In genomic region chr2:170514140-170514539, GRCh38 we compare ENCODE assay signal across 31 cellular contexts.
"Had no signal": no experiment of that assay in that cellular context is flagged by ENCODE, and none has a peak within 500 bp of the region (broad histone marks: within the 10 kb centered on the region; RNA-seq: fewer than 3 reads in every experiment).

No MANE protein-coding gene starts in this region.

- H3K4me1 ChIP-seq: body of pancreas, SJSA1 had no signal

- ATAC-seq: activated CD4-positive, CD25-positive, alpha-beta regulatory T cell treated with anti-CD3 and anti-CD28 coated beads, Interleukin-2, amount 50 U/mL, for 24 hours; activated CD8-positive, alpha-beta T cell treated with anti-CD3 and anti-CD28 coated beads for 36 hours; activated naive CD4-positive, alpha-beta T cell treated with anti-CD3 and anti-CD28 coated beads, Interleukin-2, amount 50 U/mL, for 72 hours; activated naive CD8-positive, alpha-beta T cell treated with anti-CD3 and anti-CD28 coated beads, Interleukin-2, amount 50 U/mL, for 24 hours; body of pancreas; Right ventricle myocardium inferior; SK-N-SH treated with all-trans-retinoic acid at 6 μM for 48 hours had no signal

- H3K27ac ChIP-seq: ascending aorta, body of pancreas, SJSA1 had no signal

- H3K27me3 ChIP-seq: ascending aorta, body of pancreas, SJSA1 had no signal

- H3K4me3 ChIP-seq: ascending aorta, body of pancreas, SJSA1 had no signal

- H3K27me3 Mint-ChIP-seq: activated naive CD8-positive, alpha-beta T cell treated with anti-CD3 and anti-CD28 coated beads, Interleukin-2, amount 50 U/mL, for 24 hours had no signal

- H3K36me3 Mint-ChIP-seq: activated naive CD4-positive, alpha-beta T cell treated with anti-CD3 and anti-CD28 coated beads, Interleukin-2, amount 50 U/mL, for 72 hours had no signal

- H3K9me3 Mint-ChIP-seq: activated CD8-positive, alpha-beta T cell treated with anti-CD3 and anti-CD28 coated beads for 36 hours; activated naive CD4-positive, alpha-beta T cell treated with anti-CD3 and anti-CD28 coated beads, Interleukin-2, amount 50 U/mL, for 72 hours; activated naive CD8-positive, alpha-beta T cell treated with anti-CD3 and anti-CD28 coated beads, Interleukin-2, amount 50 U/mL, for 24 hours; activated T-helper 1 cell treated with anti-CD3 and anti-CD28 coated beads, Interleukin-12 subunit alpha, Interleukin-12 subunit beta, Interleukin-2, Interleukin-4 antibody, amounts not matched to agents 30 ng/mL and 10 ng/mL and 1 ng/mL, durations not matched to agents 14 hours and 24 hours and 36 hours; T-helper 2 cell treated with Interferon-gamma antibody and Interleukin-4, amounts not matched to agents 5 μg/mL and 100 μg/mL, for 36 hours had no signal

- DNase-seq: activated CD4-positive, alpha-beta T cell treated with anti-CD3 and anti-CD28 coated beads for 4 hours; activated CD8-positive, alpha-beta memory T cell treated with anti-CD3 and anti-CD28 coated beads, Interleukin-2, amount 50 U/mL, for 48 hours; activated CD8-positive, alpha-beta T cell treated with anti-CD3 and anti-CD28 coated beads for 36 hours; activated effector memory CD4-positive, alpha-beta T cell treated with anti-CD3 and anti-CD28 coated beads, Interleukin-2, amount 50 U/mL, for 16 hours; activated naive CD4-positive, alpha-beta T cell treated with Interleukin-2 at 50 U/mL for 16 hours; activated naive CD8-positive, alpha-beta T cell treated with anti-CD3 and anti-CD28 coated beads, Interleukin-2, amount 50 U/mL, for 24 hours; activated T-cell treated with anti-CD3 and anti-CD28 coated beads, Interleukin-2, amount 50 U/mL, for 1 hour; amniotic stem cell; body of pancreas; central memory CD4-positive, alpha-beta T cell; KG1; NCI-H1092 treated with DMSO at 0.1 percent for 48 hours; NCI-H1417 treated with DMSO at 0.1 percent for 48 hours; NCI-H1694; NCI-H2029; NCI-H2107; NCI-H2171 treated with DMSO at 0.1 percent for 48 hours; NCI-H345; NCI-H510A; NCI-H526 treated with DMSO at 0.1 percent for 48 hours; NCI-H82; RPMI8226; SW 1271 had no signal

- H3K4me3 Mint-ChIP-seq: activated CD8-positive, alpha-beta T cell treated with anti-CD3 and anti-CD28 coated beads for 36 hours; activated naive CD8-positive, alpha-beta T cell treated with anti-CD3 and anti-CD28 coated beads, Interleukin-2, amount 50 U/mL, for 24 hours; activated T-helper 1 cell treated with anti-CD3 and anti-CD28 coated beads, Interleukin-12 subunit alpha, Interleukin-12 subunit beta, Interleukin-2, Interleukin-4 antibody, amounts not matched to agents 30 ng/mL and 10 ng/mL and 1 ng/mL, durations not matched to agents 14 hours and 24 hours and 36 hours; T-helper 2 cell treated with Interferon-gamma antibody and Interleukin-4, amounts not matched to agents 5 μg/mL and 100 μg/mL, for 36 hours had no signal

- H3K9me3 ChIP-seq: ascending aorta, body of pancreas, SJSA1 had no signal

- H3K27ac Mint-ChIP-seq: activated CD8-positive, alpha-beta T cell treated with anti-CD3 and anti-CD28 coated beads for 36 hours; activated naive CD4-positive, alpha-beta T cell treated with anti-CD3 and anti-CD28 coated beads, Interleukin-2, amount 50 U/mL, for 72 hours; activated naive CD8-positive, alpha-beta T cell treated with anti-CD3 and anti-CD28 coated beads, Interleukin-2, amount 50 U/mL, for 24 hours; activated T-helper 1 cell treated with anti-CD3 and anti-CD28 coated beads, Interleukin-12 subunit alpha, Interleukin-12 subunit beta, Interleukin-2, Interleukin-4 antibody, amounts not matched to agents 30 ng/mL and 10 ng/mL and 1 ng/mL, durations not matched to agents 14 hours and 24 hours and 36 hours; T-helper 2 cell treated with Interferon-gamma antibody and Interleukin-4, amounts not matched to agents 5 μg/mL and 100 μg/mL, for 36 hours had no signal

- H3K4me1 Mint-ChIP-seq: activated naive CD8-positive, alpha-beta T cell treated with anti-CD3 and anti-CD28 coated beads, Interleukin-2, amount 50 U/mL, for 24 hours had no signal

- H3K36me3 ChIP-seq: ascending aorta, SJSA1 had no signal
